In genomic region chr9:87758330-87758729, GRCh38 we compare ENCODE assay signal across 1 cellular context. TPM values are rescaled to one million over a fixed set of nuclear protein-coding genes. Genes with fewer than 3 reads are reported as not detected.
"Had no signal": no experiment of that assay in that cellular context is flagged by ENCODE, and none has a peak within 500 bp of the region (broad histone marks: within the 10 kb centered on the region; RNA-seq: fewer than 3 reads in every experiment).

No MANE protein-coding gene starts in this region.

RNA-seq across cellular contexts. Expression of gene CTSL, which starts 32.4 kb away (rescaled TPM):
- total RNA-seq: OCI-LY7 had no signal
